Comparison of ENCODE assay signal across 11 cellular contexts in genomic region chrX:13083755-13084326, GRCh38. TPM values are rescaled to one million over a fixed set of nuclear protein-coding genes. Genes with fewer than 3 reads are reported as not detected.
DNase-seq lines count a peak whose midpoint lies in the region; ATAC-seq, FAIRE-seq and TF ChIP-seq lines count a peak whose summit lies in the region.
"Not testable (repeated sequence)": the region's sequence is repeated elsewhere in the genome, so short reads cannot be mapped to it uniquely, and the experiment has no call there.
"Had no signal": no experiment of that assay in that cellular context is flagged by ENCODE, and none has a peak within 500 bp of the region (broad histone marks: within the 10 kb centered on the region; RNA-seq: fewer than 3 reads in every experiment).

No MANE protein-coding gene starts in this region.

- peak overlapping the region; percentile 39 for H3K27ac ChIP-seq in OCI-LY7 (ENCODE audit: low read depth, low read length, poor library complexity, severe bottlenecking)

- peaks cover 22% of the 10 kb centered on the region for H3K36me3 Mint-ChIP-seq in Calu3 (ENCODE audit: insufficient read depth, unreplicated experiment)
- peaks cover 12% of the 10 kb centered on the region for H3K36me3 Mint-ChIP-seq in activated CD4-positive, alpha-beta T cell treated with anti-CD3 and anti-CD28 coated beads, Interleukin-2, amount 10 ng/mL, durations not matched to agents 7 days and 5 days (ENCODE audit: low read depth)
- H3K36me3 Mint-ChIP-seq in activated naive CD4-positive, alpha-beta T cell treated with anti-CD3 and anti-CD28 coated beads for 36 hours (ENCODE audit: low read depth); natural killer cell; stimulated activated naive CD8-positive, alpha-beta T cell treated with anti-CD3 and anti-CD28 coated beads, Interleukin-15, Interleukin-2, amounts not matched to agents 100 ng/mL and 50 ng/mL, for 24 hours (ENCODE audit: low read depth): not testable (repeated sequence)
- peaks cover 20% of the 10 kb centered on the region for H3K36me3 Mint-ChIP-seq in central memory CD8-positive, alpha-beta T cell (ENCODE audit: insufficient read depth)

- not testable (repeated sequence) for H3K4me3 Mint-ChIP-seq in Calu3 (ENCODE audit: low read depth, unreplicated experiment); activated CD4-positive, alpha-beta T cell treated with anti-CD3 and anti-CD28 coated beads, Interleukin-2, amount 10 ng/mL, durations not matched to agents 7 days and 5 days; activated naive CD4-positive, alpha-beta T cell treated with anti-CD3 and anti-CD28 coated beads for 36 hours; central memory CD8-positive, alpha-beta T cell; natural killer cell; stimulated activated naive CD8-positive, alpha-beta T cell treated with anti-CD3 and anti-CD28 coated beads, Interleukin-15, Interleukin-2, amounts not matched to agents 100 ng/mL and 50 ng/mL, for 24 hours

- POLR2A ChIA-PET in OCI-LY7 (lab: Charles Lee): interaction anchor here (0.8 to 5.1 kb wide), 5 partner anchors 81 to 129 kb away, joined by 3 to 51 read pairs (median 7); partner anchors contain the start of gene TMSB4X
- POLR2A ChIA-PET in activated CD4-positive, alpha-beta T cell treated with anti-CD3 and anti-CD28 coated beads, Interleukin-2, amount 10 ng/mL, durations not matched to agents 7 days and 5 days (lab: Charles Lee): not testable (repeated sequence)

- TF ChIP-seq CTCF in Calu3 (IDR thresholded peaks at IDR 0.05; ENCODE audit: unreplicated experiment); OCI-LY7 (conservative IDR thresholded peaks at IDR 0.05; ENCODE audit: low read length); natural killer cell (IDR thresholded peaks at IDR 0.05): not testable (repeated sequence)

- peak overlapping the region; percentile 58; the same call in 1 of the 2 replicates for H2AFZ ChIP-seq in OCI-LY7 (ENCODE audit: low read length)

- peaks cover 60% of the 10 kb centered on the region for H3K4me1 Mint-ChIP-seq in Calu3 (ENCODE audit: low read depth, unreplicated experiment)
- H3K4me1 Mint-ChIP-seq in activated CD4-positive, alpha-beta T cell treated with anti-CD3 and anti-CD28 coated beads, Interleukin-2, amount 10 ng/mL, durations not matched to agents 7 days and 5 days: peaks cover 86% of the 10 kb centered on the region
- H3K4me1 Mint-ChIP-seq in activated naive CD4-positive, alpha-beta T cell treated with anti-CD3 and anti-CD28 coated beads for 36 hours (ENCODE audit: low read depth): peaks cover 88% of the 10 kb centered on the region
- H3K4me1 Mint-ChIP-seq in central memory CD8-positive, alpha-beta T cell: peaks cover 65% of the 10 kb centered on the region
- peaks cover 66 to 67% of the 10 kb centered on the region in 2 donors for H3K4me1 Mint-ChIP-seq in natural killer cell
- peaks cover 97% of the 10 kb centered on the region for H3K4me1 Mint-ChIP-seq in stimulated activated naive CD8-positive, alpha-beta T cell treated with anti-CD3 and anti-CD28 coated beads, Interleukin-15, Interleukin-2, amounts not matched to agents 100 ng/mL and 50 ng/mL, for 24 hours (ENCODE audit: low read depth)

- peak overlapping the region; percentile 7 for H3K27ac Mint-ChIP-seq in Calu3 (ENCODE audit: unreplicated experiment)
- peak overlapping the region; percentile 80 for H3K27ac Mint-ChIP-seq in activated CD4-positive, alpha-beta T cell treated with anti-CD3 and anti-CD28 coated beads, Interleukin-2, amount 10 ng/mL, durations not matched to agents 7 days and 5 days
- peak overlapping the region; percentile 97 for H3K27ac Mint-ChIP-seq in activated naive CD4-positive, alpha-beta T cell treated with anti-CD3 and anti-CD28 coated beads for 36 hours
- H3K27ac Mint-ChIP-seq in central memory CD8-positive, alpha-beta T cell (ENCODE audit: low read depth): peak overlapping the region; percentile 22
- H3K27ac Mint-ChIP-seq in natural killer cell: peak overlapping the region; percentile 90 to 99
- H3K27ac Mint-ChIP-seq in stimulated activated naive CD8-positive, alpha-beta T cell treated with anti-CD3 and anti-CD28 coated beads, Interleukin-15, Interleukin-2, amounts not matched to agents 100 ng/mL and 50 ng/mL, for 24 hours: peak overlapping the region; percentile 93

- H3K9me3 ChIP-seq in OCI-LY7 (ENCODE audit: low read length): not testable (repeated sequence)

- not testable (repeated sequence) for H3K27me3 Mint-ChIP-seq in Calu3 (ENCODE audit: unreplicated experiment); activated CD4-positive, alpha-beta T cell treated with anti-CD3 and anti-CD28 coated beads, Interleukin-2, amount 10 ng/mL, durations not matched to agents 7 days and 5 days; activated naive CD4-positive, alpha-beta T cell treated with anti-CD3 and anti-CD28 coated beads for 36 hours (ENCODE audit: low read depth); central memory CD8-positive, alpha-beta T cell; natural killer cell (ENCODE audit: low read depth in 2 of 2); stimulated activated naive CD8-positive, alpha-beta T cell treated with anti-CD3 and anti-CD28 coated beads, Interleukin-15, Interleukin-2, amounts not matched to agents 100 ng/mL and 50 ng/mL, for 24 hours

- intact Hi-C loops in Calu3 (cut with micrococcal nuclease; ENCODE audit: unreplicated experiment): loop anchor here (10.0 kb wide), 1 partner anchor 59 kb away; no protein-coding TSS in a partner anchor
- intact Hi-C loops in OCI-LY7 (cut with micrococcal nuclease; ENCODE audit: unreplicated experiment): loop anchor here (10.0 kb wide), 2 partner anchors 219 to 651 kb away; partner anchors contain the start of genes OFD1, TLR7 and TRAPPC2
- intact Hi-C loops in activated naive CD4-positive, alpha-beta T cell treated with anti-CD3 and anti-CD28 coated beads for 36 hours (cut with micrococcal nuclease): not testable (repeated sequence)
- intact Hi-C loops in natural killer cell (cut with micrococcal nuclease): loop anchor here (10.0 kb wide), 2 partner anchors 59 to 611 kb away; no protein-coding TSS in a partner anchor

- CTCF ChIA-PET in Calu3 (lab: Charles Lee); OCI-LY7 (lab: Charles Lee; ENCODE audit: unreplicated experiment); activated CD4-positive, alpha-beta T cell treated with anti-CD3 and anti-CD28 coated beads, Interleukin-2, amount 10 ng/mL, durations not matched to agents 7 days and 5 days (lab: Charles Lee): not testable (repeated sequence)
- CTCF ChIA-PET in activated naive CD4-positive, alpha-beta T cell treated with anti-CD3 and anti-CD28 coated beads for 36 hours (lab: Charles Lee): interaction anchor here (1.1 to 2.6 kb wide), 2 partner anchors 71 to 137 kb away, joined by 3 to 7 read pairs; no protein-coding TSS in a partner anchor

- H3K9me3 Mint-ChIP-seq in Calu3 (ENCODE audit: low read depth, unreplicated experiment); activated CD4-positive, alpha-beta T cell treated with anti-CD3 and anti-CD28 coated beads, Interleukin-2, amount 10 ng/mL, durations not matched to agents 7 days and 5 days; activated naive CD4-positive, alpha-beta T cell treated with anti-CD3 and anti-CD28 coated beads for 36 hours; central memory CD8-positive, alpha-beta T cell; natural killer cell; stimulated activated naive CD8-positive, alpha-beta T cell treated with anti-CD3 and anti-CD28 coated beads, Interleukin-15, Interleukin-2, amounts not matched to agents 100 ng/mL and 50 ng/mL, for 24 hours: not testable (repeated sequence)

- peaks cover 99% of the 10 kb centered on the region for H3K4me1 ChIP-seq in OCI-LY7 (ENCODE audit: insufficient read depth, low read length, poor library complexity, severe bottlenecking)

- 0 out of 2 replicates have a peak overlapping the region, but pooled peaks have one; percentile 72 for H3K4me2 ChIP-seq in OCI-LY7 (ENCODE audit: low read length)

- not testable (repeated sequence) for H3K79me2 ChIP-seq in OCI-LY7 (ENCODE audit: insufficient read depth, low read depth, low read length)

- not testable (repeated sequence) for H3K36me3 ChIP-seq in OCI-LY7 (ENCODE audit: insufficient read depth, low read length)

- not testable (repeated sequence) for H3K9me2 ChIP-seq in OCI-LY7 (ENCODE audit: insufficient read depth, low read length)

- H4K20me1 ChIP-seq in OCI-LY7 (ENCODE audit: insufficient read depth, low read length): not testable (repeated sequence)

- ATAC-seq in central memory CD8-positive, alpha-beta T cell (replicated peaks; ENCODE audit: extremely low read depth, poor library complexity, severe bottlenecking); natural killer cell: not testable (repeated sequence)

- FAIRE-seq in GM18507 (lab: Jason Lieb, UNC): peak; percentile 73

- not testable (repeated sequence) for DNase-seq in Calu3; GM18507 (ENCODE audit: extremely low spot score, insufficient read length, low read depth); OCI-LY7 (ENCODE audit: low spot score); activated CD4-positive, alpha-beta T cell treated with anti-CD3 and anti-CD28 coated beads, Interleukin-2, amount 10 ng/mL, durations not matched to agents 7 days and 5 days; activated naive CD4-positive, alpha-beta T cell treated with anti-CD3 and anti-CD28 coated beads for 36 hours; central memory CD8-positive, alpha-beta T cell (ENCODE audit: low spot score in 2 of 2); natural killer cell

- H3K4me3 ChIP-seq in OCI-LY7 (ENCODE audit: low read depth, low read length, poor library complexity, severe bottlenecking): not testable (repeated sequence)

- BruUV-seq in Calu3 (replicated peaks; lab: Mats Ljungman, UMichigan); OCI-LY7 (replicated peaks; lab: Mats Ljungman, UMichigan): not testable (repeated sequence)

RNA-seq across cellular contexts. Expression of gene FAM9C, which starts 39.4 kb away (rescaled TPM):
- total RNA-seq in Calu3 (2022) (not detected in 2 replicates), OCI-LY7 (2022) (not detected in 2 replicates), natural killer cell (not detected)
- total RNA-seq in OCI-LY7 (2014; rRNA removed; shearing (Covaris generic)): 0.13 TPM in 1 of 2 replicates, not detected in the other
- not detected for total RNA-seq in activated CD4-positive, alpha-beta T cell treated with anti-CD3 and anti-CD28 coated beads, Interleukin-2, amount 10 ng/mL, durations not matched to agents 7 days and 5 days
- total RNA-seq in activated naive CD4-positive, alpha-beta T cell treated with anti-CD3 and anti-CD28 coated beads for 36 hours: not detected
- total RNA-seq: MCF 10A, PC-3, SJSA1 had no signal

Comparison
In these comparisons a context has a peak if more than half of its experiments do, and no peak if none do; other contexts are left out.
1. H3K27ac Mint-ChIP-seq: peak in every context shown above with its lines; median percentile 97 in activated naive CD4-positive, alpha-beta T cell treated with anti-CD3 and anti-CD28 coated beads for 36 hours; 94 in natural killer cell; 93 in stimulated activated naive CD8-positive, alpha-beta T cell treated with anti-CD3 and anti-CD28 coated beads, Interleukin-15, Interleukin-2, amounts not matched to agents 100 ng/mL and 50 ng/mL, for 24 hours; 80 in activated CD4-positive, alpha-beta T cell treated with anti-CD3 and anti-CD28 coated beads, Interleukin-2, amount 10 ng/mL, durations not matched to agents 7 days and 5 days; 22 in central memory CD8-positive, alpha-beta T cell; 7 in Calu3.